Comparison of ENCODE assay signal across 8 cellular contexts in genomic region chr3:65785065-65785645, GRCh38.
DNase-seq lines count a peak whose midpoint lies in the region; ATAC-seq and TF ChIP-seq lines count a peak whose summit lies in the region.

No MANE protein-coding gene starts in this region.

- no peaks in the 10 kb centered on the region for H4K20me1 ChIP-seq in OCI-LY3 (ENCODE audit: insufficient read depth, low read length)

- CTCF ChIA-PET in BJ (lab: Yijun Ruan, JAX) = interaction anchor here (1.0 to 2.2 kb wide), 5 partner anchors 9 to 354 kb away, joined by 3 to 6 read pairs (median 5); no protein-coding TSS in a partner anchor

- H3K27me3 ChIP-seq in BJ (ENCODE audit: control insufficient read depth, insufficient read depth, low read length) = no peaks in the 10 kb centered on the region
- H3K27me3 ChIP-seq in OCI-LY3 (ENCODE audit: low read depth, low read length) = peaks cover 6% of the 10 kb centered on the region; the same call in 1 of the 2 replicates
- H3K27me3 ChIP-seq in dorsolateral prefrontal cortex = no peaks in the 10 kb centered on the region

- no peak overlapping the region for H3K27ac ChIP-seq in OCI-LY3 (ENCODE audit: low read length)
- peak overlapping the region in 8 of 59 donors; percentile 7 to 56 (median 44) for H3K27ac ChIP-seq in dorsolateral prefrontal cortex

- H3K36me3 ChIP-seq in BJ (ENCODE audit: control insufficient read depth, insufficient read depth, low read length) (no peaks in the 10 kb centered on the region), OCI-LY3 (replicated peaks; ENCODE audit: low read depth, low read length) (no peaks in the 10 kb centered on the region)

- H3K4me1 ChIP-seq in OCI-LY3 (ENCODE audit: low read length) = no peaks in the 10 kb centered on the region

- no peak overlapping the region for H3K4me3 ChIP-seq in BJ (ENCODE audit: low read depth, low read length)
- no peak overlapping the region for H3K4me3 ChIP-seq in OCI-LY3 (ENCODE audit: low read length)
- peak overlapping the region in 7 of 59 donors; percentile 8 to 26 (median 15) for H3K4me3 ChIP-seq in dorsolateral prefrontal cortex

- no peaks in the 10 kb centered on the region for H3K9me3 ChIP-seq in OCI-LY3 (ENCODE audit: insufficient read depth, low read length)

- DNase-seq in BJ (ENCODE audit: low read depth) = peak; percentile 8
- DNase-seq in dorsolateral prefrontal cortex = peak in 1 of 10 donors; percentile 23
- peak; percentile 58 for DNase-seq in myocyte (ENCODE audit: low read depth)
- DNase-seq in stimulated activated naive CD4-positive, alpha-beta T cell (lab: John Stamatoyannopoulos, UW) = no peak

- ATAC-seq in HG03354 (IDR thresholded peaks at IDR 0.05; ENCODE audit: poor library complexity, severe bottlenecking, unreplicated experiment) = peak; percentile 64
- ATAC-seq in HG03135 (IDR thresholded peaks at IDR 0.05; ENCODE audit: unreplicated experiment) = no peak
- no peak for ATAC-seq in HG02571 (IDR thresholded peaks at IDR 0.05; ENCODE audit: unreplicated experiment)

- H3K9ac ChIP-seq in OCI-LY3 (ENCODE audit: low read length) = no peak overlapping the region

- POLR2A ChIA-PET in BJ (lab: Charles Lee) = no interaction called here

- intact Hi-C loops in dorsolateral prefrontal cortex (cut with DNase I) = loop anchor here (5.0 to 10.0 kb wide), 6 partner anchors 127 to 410 kb away; partner anchors contain the start of gene MAGI1 (in 2 of the 2)

- H2AFZ ChIP-seq in OCI-LY3 (ENCODE audit: low read depth, low read length) = no peak overlapping the region; the same call in 1 of the 2 replicates

- no peak overlapping the region for H3K4me2 ChIP-seq in OCI-LY3 (ENCODE audit: low read length)

- TF ChIP-seq CTCF in BJ (IDR thresholded peaks at IDR 0.05; ENCODE audit: insufficient read depth, low read depth, low read length) (peak; percentile 63), OCI-LY3 (IDR thresholded peaks at IDR 0.05; ENCODE audit: low read depth, low read length) (peak; percentile 93), dorsolateral prefrontal cortex (IDR thresholded peaks at IDR 0.05 in 54 of 56, conservative IDR thresholded peaks at IDR 0.05 in 2 of 56; ENCODE audit: low read depth in 1 of 56, partially characterized antibody in 56 of 56) (peak; percentile 70 to 97 (median 88))

- no peaks in the 10 kb centered on the region for H3K79me2 ChIP-seq in OCI-LY3 (ENCODE audit: low read length)

Comparison
In these comparisons a context has a peak if more than half of its experiments do, and no peak if none do; other contexts are left out.
1. DNase-seq: peak in BJ (single experiment) and myocyte (single experiment); none in stimulated activated naive CD4-positive, alpha-beta T cell (0 of 6).
2. Peak in every context shown above with its lines, with median percentiles within 50 percentile points of each other: CTCF ChIP-seq.